In the genomic region with DNA sequence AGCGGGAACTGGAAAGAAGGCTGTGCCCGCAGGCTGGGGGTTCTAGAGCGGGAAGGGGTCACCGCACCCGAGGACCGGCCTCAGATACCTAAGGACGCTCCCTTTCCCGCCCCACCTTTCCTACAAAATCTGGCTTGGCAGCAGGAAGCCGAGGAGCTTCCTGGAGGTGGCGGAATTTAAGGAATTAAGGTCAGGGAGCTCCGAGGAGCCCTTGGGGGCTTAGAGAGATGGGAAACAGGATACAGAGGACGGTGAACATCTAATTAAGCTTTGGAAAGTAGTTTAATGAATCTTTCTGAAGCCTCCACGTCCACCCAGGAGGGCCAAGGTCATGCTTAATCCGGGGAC, we compare ENCODE assay signal across 8 cellular contexts. TPM values are rescaled to one million over a fixed set of nuclear protein-coding genes. Genes with fewer than 3 reads are reported as not detected.
A peak's percentile ranks its signal among the peaks of the same experiment; 100 is the strongest.
DNase-seq lines count a peak whose midpoint lies in the region; ATAC-seq and TF ChIP-seq lines count a peak whose summit lies in the region.

No MANE protein-coding gene starts in this region.

- peak overlapping the region; percentile 59 for H3K4me3 Mint-ChIP-seq in CD8-positive, alpha-beta T cell

- no peaks in the 10 kb centered on the region for H3K27me3 ChIP-seq in CD8-positive, alpha-beta T cell (ENCODE audit: insufficient read depth, low read length)
- H3K27me3 ChIP-seq in OCI-LY1 (ENCODE audit: insufficient read depth, low read length) (no peaks in the 10 kb centered on the region), esophagus (ENCODE audit: control insufficient read depth in 1 of 2, insufficient read depth in 2 of 2, low read length in 2 of 2) (no peaks in the 10 kb centered on the region), osteoblast (ENCODE audit: insufficient read depth, low read length) (no peaks in the 10 kb centered on the region), aorta (ENCODE audit: control insufficient read depth in 1 of 2, insufficient read depth in 2 of 2, low read length in 1 of 2) (no peaks in the 10 kb centered on the region)

- no peaks in the 10 kb centered on the region for H3K79me2 ChIP-seq in OCI-LY1 (ENCODE audit: insufficient read depth, low read length)
- H3K79me2 ChIP-seq in osteoblast (ENCODE audit: insufficient read depth, low read length) = no peaks in the 10 kb centered on the region

- no peaks in the 10 kb centered on the region for H3K9me3 ChIP-seq in CD8-positive, alpha-beta T cell (ENCODE audit: low read length)
- H3K9me3 ChIP-seq in OCI-LY1 (ENCODE audit: low read length) = no peaks in the 10 kb centered on the region
- no peaks in the 10 kb centered on the region for H3K9me3 ChIP-seq in esophagus (ENCODE audit: control insufficient read depth in 2 of 2, insufficient read depth in 1 of 2, low read depth in 1 of 2, low read length in 1 of 2)
- H3K9me3 ChIP-seq in osteoblast (ENCODE audit: low read depth, low read length) = no peaks in the 10 kb centered on the region
- no peaks in the 10 kb centered on the region for H3K9me3 ChIP-seq in aorta (ENCODE audit: control insufficient read depth, low read length)

- H3K9me2 ChIP-seq in OCI-LY1 (ENCODE audit: low read depth, low read length) = no peaks in the 10 kb centered on the region

- H3K4me1 ChIP-seq in CD8-positive, alpha-beta T cell (ENCODE audit: insufficient read depth, low read length) = peaks cover 13% of the 10 kb centered on the region
- H3K4me1 ChIP-seq in OCI-LY1 (ENCODE audit: insufficient read depth, low read length, severe bottlenecking) = peaks cover 4% of the 10 kb centered on the region
- H3K4me1 ChIP-seq in esophagus (ENCODE audit: control insufficient read depth in 2 of 2, insufficient read depth in 2 of 2, low read length in 1 of 2) = peaks cover 3 to 4% of the 10 kb centered on the region in 2 donors
- peaks cover 5% of the 10 kb centered on the region for H3K4me1 ChIP-seq in osteoblast (ENCODE audit: insufficient read depth, low read length)
- no peaks in the 10 kb centered on the region for H3K4me1 ChIP-seq in aorta (ENCODE audit: control insufficient read depth in 1 of 2, insufficient read depth in 2 of 2, low read length in 2 of 2)

- no peak overlapping the region for H3K27ac Mint-ChIP-seq in CD8-positive, alpha-beta T cell

- no peak overlapping the region for H3K27ac ChIP-seq in CD8-positive, alpha-beta T cell (ENCODE audit: low read depth, low read length)
- no peak overlapping the region for H3K27ac ChIP-seq in OCI-LY1 (ENCODE audit: low read depth, low read length, poor library complexity, severe bottlenecking)
- peak overlapping the region in 1 of 2 donors; percentile 50 for H3K27ac ChIP-seq in esophagus (ENCODE audit: low read depth in 2 of 2, low read length in 1 of 2)
- H3K27ac ChIP-seq in osteoblast (ENCODE audit: low read depth, low read length) = no peak overlapping the region
- H3K27ac ChIP-seq in aorta (ENCODE audit: low read depth in 1 of 2, low read length in 2 of 2) = no peak overlapping the region

- H3K36me3 ChIP-seq in CD8-positive, alpha-beta T cell (ENCODE audit: insufficient read depth, low read length) = no peaks in the 10 kb centered on the region
- no peaks in the 10 kb centered on the region for H3K36me3 ChIP-seq in OCI-LY1 (ENCODE audit: insufficient read depth, low read length)
- no peaks in the 10 kb centered on the region for H3K36me3 ChIP-seq in esophagus (ENCODE audit: control insufficient read depth in 2 of 2, insufficient read depth in 2 of 2, low read length in 1 of 2)
- no peaks in the 10 kb centered on the region for H3K36me3 ChIP-seq in osteoblast (ENCODE audit: insufficient read depth, low read length)
- H3K36me3 ChIP-seq in aorta (ENCODE audit: control insufficient read depth in 1 of 2, insufficient read depth in 2 of 2, low read length in 1 of 2) = no peaks in the 10 kb centered on the region

- intact Hi-C loops in CD8-positive, alpha-beta T cell (cut with DNase I, micrococcal nuclease) = loop anchor here in 1 of 2 experiments (5.0 kb wide), 1 partner anchor 63 kb away; a partner anchor contains a TSS
- intact Hi-C loops in aorta (cut with DNase I) = no loop called here

- H3F3A ChIP-seq in OCI-LY1 (ENCODE audit: insufficient read depth, low read length) = no peaks in the 10 kb centered on the region

- H3K4me2 ChIP-seq in OCI-LY1 (ENCODE audit: low read length) (peak overlapping the region; percentile 86), osteoblast (ENCODE audit: insufficient read depth, low read length) (peak overlapping the region; percentile 68)

- no peaks in the 10 kb centered on the region for H3K9me3 Mint-ChIP-seq in CD8-positive, alpha-beta T cell

- peak overlapping the region; percentile 81 for H3K4me3 ChIP-seq in CD8-positive, alpha-beta T cell (ENCODE audit: low read depth, low read length)
- H3K4me3 ChIP-seq in OCI-LY1 (ENCODE audit: low read depth, low read length, poor library complexity, severe bottlenecking) (peak overlapping the region; percentile 69), esophagus (ENCODE audit: low read depth in 1 of 2, low read length in 2 of 2) (peak overlapping the region; percentile 60 to 71), osteoblast (ENCODE audit: insufficient read depth, low read length) (peak overlapping the region; percentile 75), aorta (ENCODE audit: low read length in 2 of 2) (no peak overlapping the region)

- H3K4me1 Mint-ChIP-seq in CD8-positive, alpha-beta T cell (ENCODE audit: low read depth) = peaks cover 1% of the 10 kb centered on the region

- no peaks in the 10 kb centered on the region for H3K36me3 Mint-ChIP-seq in CD8-positive, alpha-beta T cell

- 13 to 14% methylated on average over 14 of the region's 14 CpGs for WGBS in esophagus, 2 donors
- 14% methylated on average over 14 of the region's 14 CpGs for WGBS in aorta, 2 donors

- DNase-seq in CD8-positive, alpha-beta T cell = no peak
- no peak for DNase-seq in osteoblast (ENCODE audit: insufficient read length, low spot score, missing footprints)
- no peak for DNase-seq in NCI-H1930 (lab: John Stamatoyannopoulos, UW)
- no peak for DNase-seq in HuH-7 (ENCODE audit: low spot score)
- no peak for DNase-seq in activated effector memory CD4-positive, alpha-beta T cell treated with anti-CD3 and anti-CD28 coated beads, Interleukin-2, amount 50 U/mL, for 16 hours
- no peak for DNase-seq in aorta

- H2AFZ ChIP-seq in OCI-LY1 (ENCODE audit: low read length) (no peak overlapping the region), osteoblast (ENCODE audit: low read length) (peak overlapping the region; percentile 67)

- CTCF ChIA-PET in CD8-positive, alpha-beta T cell (lab: Charles Lee) = interaction anchor here (1.2 kb wide), 1 partner anchor 31 kb away, joined by 3 read pairs; no protein-coding TSS in a partner anchor

- TF ChIP-seq CTCF in CD8-positive, alpha-beta T cell (IDR thresholded peaks at IDR 0.05) = no peak
- no peak for TF ChIP-seq CTCF in OCI-LY1 (IDR thresholded peaks at IDR 0.05; ENCODE audit: low read length)
- TF ChIP-seq CTCF in osteoblast (IDR thresholded peaks at IDR 0.05; ENCODE audit: extremely low read depth, low read depth, low read length) = no peak

- ATAC-seq in CD8-positive, alpha-beta T cell = no peak
- ATAC-seq in aorta (ENCODE audit: low FRiP score) = no peak

- no peak overlapping the region for H3K9ac ChIP-seq in OCI-LY1 (ENCODE audit: low read length)

- H4K20me1 ChIP-seq in OCI-LY1 (ENCODE audit: insufficient read depth, low read length) = no peaks in the 10 kb centered on the region
- no peaks in the 10 kb centered on the region for H4K20me1 ChIP-seq in osteoblast (ENCODE audit: insufficient read depth, low read length)

- peaks cover 27% of the 10 kb centered on the region for H3K27me3 Mint-ChIP-seq in CD8-positive, alpha-beta T cell (ENCODE audit: low read depth)

- POLR2A ChIA-PET in CD8-positive, alpha-beta T cell (lab: Charles Lee) = no interaction called here

RNA-seq across cellular contexts. Expression of a gene that starts 0.5 kb away (rescaled TPM):
- total RNA-seq in CD8-positive, alpha-beta T cell = under 1 TPM; 0.81 to 0.90 TPM
- polyA plus RNA-seq in esophagus (1 to 10 TPM; 1.1 to 2.8 TPM), aorta (1 to 10 TPM in 1 of 2 donors, not detected in 1; 1.6 TPM)
- total RNA-seq in osteoblast (under 0.01 and 0.36 TPM in 2 replicates), aorta (under 1 TPM; 0.16 to 0.42 TPM)

Comparison
In these comparisons a context has a peak if more than half of its experiments do, and no peak if none do; other contexts are left out.
1. H3K4me3 ChIP-seq: peak in CD8-positive, alpha-beta T cell (single experiment), OCI-LY1 (single experiment), esophagus (2 of 2) and osteoblast (single experiment); none in aorta (0 of 2).